Comparison of ENCODE assay signal across 19 cellular contexts in genomic region chr10:8316284-8316683, GRCh38.
DNase-seq lines count a peak whose midpoint lies in the region; ATAC-seq and TF ChIP-seq lines count a peak whose summit lies in the region.
"Had no signal": no experiment of that assay in that cellular context is flagged by ENCODE, and none has a peak within 500 bp of the region (broad histone marks: within the 10 kb centered on the region; RNA-seq: fewer than 3 reads in every experiment).

No MANE protein-coding gene starts in this region.

- peaks cover 2% of the 10 kb centered on the region for H3K36me3 Mint-ChIP-seq in activated T-cell treated with anti-CD3 and anti-CD28 coated beads, Interleukin-2, amount 50 U/mL, for 24 hours (ENCODE audit: low read depth)
- no peaks in the 10 kb centered on the region for H3K36me3 Mint-ChIP-seq in stimulated activated naive CD8-positive, alpha-beta T cell treated with anti-CD3 and anti-CD28 coated beads, Interleukin-15, Interleukin-2, amounts not matched to agents 100 ng/mL and 50 ng/mL, for 24 hours (ENCODE audit: low read depth)
- peaks cover 24% of the 10 kb centered on the region for H3K36me3 Mint-ChIP-seq in activated CD4-positive, alpha-beta memory T cell treated with anti-CD3 and anti-CD28 coated beads, Interleukin-2, amount 10 ng/mL, durations not matched to agents 7 days and 5 days (ENCODE audit: low read depth)
- no peaks in the 10 kb centered on the region for H3K36me3 Mint-ChIP-seq in type B pancreatic cell
- H3K36me3 Mint-ChIP-seq: CD4-positive, CD25-positive, alpha-beta regulatory T cell had no signal

- TF ChIP-seq CTCF in type B pancreatic cell (conservative IDR thresholded peaks at IDR 0.05), result no peak

- peak overlapping the region; percentile 93 for H3K27ac Mint-ChIP-seq in activated T-cell treated with anti-CD3 and anti-CD28 coated beads, Interleukin-2, amount 50 U/mL, for 24 hours
- peak overlapping the region; percentile 29 for H3K27ac Mint-ChIP-seq in stimulated activated naive CD8-positive, alpha-beta T cell treated with anti-CD3 and anti-CD28 coated beads, Interleukin-15, Interleukin-2, amounts not matched to agents 100 ng/mL and 50 ng/mL, for 24 hours
- H3K27ac Mint-ChIP-seq in stimulated activated naive CD8-positive, alpha-beta T cell treated with anti-CD3 and anti-CD28 coated beads, Interleukin-15, amount 100 ng/mL, for 72 hours, result peak overlapping the region in 1 of 2 donors; percentile 22
- H3K27ac Mint-ChIP-seq in activated CD4-positive, alpha-beta memory T cell treated with anti-CD3 and anti-CD28 coated beads, Interleukin-2, amount 10 ng/mL, durations not matched to agents 7 days and 5 days, result peak overlapping the region; percentile 53
- H3K27ac Mint-ChIP-seq in type B pancreatic cell, result peak overlapping the region; percentile 68

- H3K4me1 Mint-ChIP-seq in activated T-cell treated with anti-CD3 and anti-CD28 coated beads, Interleukin-2, amount 50 U/mL, for 24 hours (ENCODE audit: low read depth), result peaks cover 51% of the 10 kb centered on the region
- H3K4me1 Mint-ChIP-seq in stimulated activated naive CD8-positive, alpha-beta T cell treated with anti-CD3 and anti-CD28 coated beads, Interleukin-15, Interleukin-2, amounts not matched to agents 100 ng/mL and 50 ng/mL, for 24 hours (ENCODE audit: low read depth), result peaks cover 47% of the 10 kb centered on the region
- H3K4me1 Mint-ChIP-seq in stimulated activated naive CD8-positive, alpha-beta T cell treated with anti-CD3 and anti-CD28 coated beads, Interleukin-15, amount 100 ng/mL, for 72 hours, result peaks cover 30% of the 10 kb centered on the region
- H3K4me1 Mint-ChIP-seq in activated CD4-positive, alpha-beta memory T cell treated with anti-CD3 and anti-CD28 coated beads, Interleukin-2, amount 10 ng/mL, durations not matched to agents 7 days and 5 days, result peaks cover 36% of the 10 kb centered on the region
- peaks cover 5% of the 10 kb centered on the region for H3K4me1 Mint-ChIP-seq in type B pancreatic cell (ENCODE audit: unreplicated experiment)

- POLR2A ChIA-PET in activated CD4-positive, alpha-beta memory T cell treated with anti-CD3 and anti-CD28 coated beads, Interleukin-2, amount 10 ng/mL, durations not matched to agents 7 days and 5 days (lab: Charles Lee), result interaction anchor here (1.2 to 1.5 kb wide), 3 partner anchors 16 to 179 kb away, joined by 3 read pairs; no protein-coding TSS in a partner anchor

- ATAC-seq in stimulated activated naive CD8-positive, alpha-beta T cell treated with anti-CD3 and anti-CD28 coated beads, Interleukin-15, amount 100 ng/mL, for 72 hours, result no peak
- no peak for ATAC-seq in Right ventricle myocardium superior (ENCODE audit: poor library complexity)
- ATAC-seq: Right ventricle myocardium inferior had no signal

- H3K4me3 Mint-ChIP-seq in activated T-cell treated with anti-CD3 and anti-CD28 coated beads, Interleukin-2, amount 50 U/mL, for 24 hours, result no peak overlapping the region
- no peak overlapping the region for H3K4me3 Mint-ChIP-seq in stimulated activated naive CD8-positive, alpha-beta T cell treated with anti-CD3 and anti-CD28 coated beads, Interleukin-15, Interleukin-2, amounts not matched to agents 100 ng/mL and 50 ng/mL, for 24 hours
- H3K4me3 Mint-ChIP-seq in stimulated activated naive CD8-positive, alpha-beta T cell treated with anti-CD3 and anti-CD28 coated beads, Interleukin-15, amount 100 ng/mL, for 72 hours, result no peak overlapping the region
- no peak overlapping the region for H3K4me3 Mint-ChIP-seq in activated CD4-positive, alpha-beta memory T cell treated with anti-CD3 and anti-CD28 coated beads, Interleukin-2, amount 10 ng/mL, durations not matched to agents 7 days and 5 days
- H3K4me3 Mint-ChIP-seq in type B pancreatic cell, result no peak overlapping the region
- H3K4me3 Mint-ChIP-seq: CD4-positive, CD25-positive, alpha-beta regulatory T cell had no signal

- intact Hi-C loops in Right ventricle myocardium superior (cut with DNase I), result no loop called here

- H3K9me3 Mint-ChIP-seq in activated T-cell treated with anti-CD3 and anti-CD28 coated beads, Interleukin-2, amount 50 U/mL, for 24 hours, result peaks cover 9% of the 10 kb centered on the region
- no peaks in the 10 kb centered on the region for H3K9me3 Mint-ChIP-seq in stimulated activated naive CD8-positive, alpha-beta T cell treated with anti-CD3 and anti-CD28 coated beads, Interleukin-15, Interleukin-2, amounts not matched to agents 100 ng/mL and 50 ng/mL, for 24 hours
- H3K9me3 Mint-ChIP-seq in stimulated activated naive CD8-positive, alpha-beta T cell treated with anti-CD3 and anti-CD28 coated beads, Interleukin-15, amount 100 ng/mL, for 72 hours, result peaks cover 0 to 9% of the 10 kb centered on the region in 2 donors
- H3K9me3 Mint-ChIP-seq in activated CD4-positive, alpha-beta memory T cell treated with anti-CD3 and anti-CD28 coated beads, Interleukin-2, amount 10 ng/mL, durations not matched to agents 7 days and 5 days, result peaks cover 11% of the 10 kb centered on the region
- peaks cover 12% of the 10 kb centered on the region for H3K9me3 Mint-ChIP-seq in type B pancreatic cell

- CTCF ChIA-PET in activated CD4-positive, alpha-beta memory T cell treated with anti-CD3 and anti-CD28 coated beads, Interleukin-2, amount 10 ng/mL, durations not matched to agents 7 days and 5 days (lab: Charles Lee), result interaction anchor here (0.7 to 1.0 kb wide), 2 partner anchors 19 to 49 kb away, joined by 3 read pairs; no protein-coding TSS in a partner anchor

- DNase-seq in activated T-cell treated with anti-CD3 and anti-CD28 coated beads, Interleukin-2, amount 50 U/mL, for 24 hours, result no peak
- no peak for DNase-seq in activated T-cell treated with anti-CD3 and anti-CD28 coated beads, Interleukin-2, amount 50 U/mL, for 1 hour
- no peak for DNase-seq in stimulated activated naive CD8-positive, alpha-beta T cell treated with anti-CD3 and anti-CD28 coated beads, Interleukin-15, amount 100 ng/mL, for 72 hours
- no peak for DNase-seq in activated CD4-positive, alpha-beta memory T cell treated with anti-CD3 and anti-CD28 coated beads, Interleukin-2, amount 10 ng/mL, durations not matched to agents 7 days and 5 days
- DNase-seq in type B pancreatic cell (ENCODE audit: extremely low spot score, unreplicated experiment) (no peak), middle frontal gyrus (ENCODE audit: extremely low spot score, low spot score) (no peak), Right ventricle myocardium superior (no peak)
- DNase-seq: CD4-positive, CD25-positive, alpha-beta regulatory T cell; H7; Kasumi-1; MG63; NCI-H1417; NCI-H1694 treated with DMSO at 0.1 percent for 48 hours; NCI-H2081 treated with DMSO at 0.1 percent for 48 hours; NCI-H2171 treated with DMSO at 0.1 percent for 48 hours; NCI-H446; NCI-H526 had no signal

- H3K27me3 Mint-ChIP-seq in activated T-cell treated with anti-CD3 and anti-CD28 coated beads, Interleukin-2, amount 50 U/mL, for 24 hours, result no peaks in the 10 kb centered on the region
- peaks cover 4% of the 10 kb centered on the region for H3K27me3 Mint-ChIP-seq in stimulated activated naive CD8-positive, alpha-beta T cell treated with anti-CD3 and anti-CD28 coated beads, Interleukin-15, Interleukin-2, amounts not matched to agents 100 ng/mL and 50 ng/mL, for 24 hours
- H3K27me3 Mint-ChIP-seq in stimulated activated naive CD8-positive, alpha-beta T cell treated with anti-CD3 and anti-CD28 coated beads, Interleukin-15, amount 100 ng/mL, for 72 hours, result no peaks in the 10 kb centered on the region
- H3K27me3 Mint-ChIP-seq in activated CD4-positive, alpha-beta memory T cell treated with anti-CD3 and anti-CD28 coated beads, Interleukin-2, amount 10 ng/mL, durations not matched to agents 7 days and 5 days, result no peaks in the 10 kb centered on the region
- H3K27me3 Mint-ChIP-seq in type B pancreatic cell, result no peaks in the 10 kb centered on the region
